Comparison of ENCODE assay signal across 22 cellular contexts in genomic region chr2:121805767-121806145, GRCh38. TPM values are rescaled to one million over a fixed set of nuclear protein-coding genes. Genes with fewer than 3 reads are reported as not detected.
A peak's percentile ranks its signal among the peaks of the same experiment; 100 is the strongest.
DNase-seq lines count a peak whose midpoint lies in the region; ATAC-seq, FAIRE-seq and TF ChIP-seq lines count a peak whose summit lies in the region.
"Had no signal": no experiment of that assay in that cellular context is flagged by ENCODE, and none has a peak within 500 bp of the region (broad histone marks: within the 10 kb centered on the region; RNA-seq: fewer than 3 reads in every experiment).

No MANE protein-coding gene starts in this region.

- peaks cover 29% of the 10 kb centered on the region for H3K4me1 ChIP-seq in BLaER1
- no peaks in the 10 kb centered on the region for H3K4me1 ChIP-seq in MM.1S (ENCODE audit: low read length)
- no peaks in the 10 kb centered on the region for H3K4me1 ChIP-seq in adrenal gland (replicated peaks in 1 of 2)

- H3K9ac ChIP-seq in BLaER1 (no peak overlapping the region), MM.1S (ENCODE audit: low read length) (no peak overlapping the region)

- TF ChIP-seq CTCF in MM.1S (IDR thresholded peaks at IDR 0.05; ENCODE audit: low read length) (no peak), adrenal gland (IDR thresholded peaks at IDR 0.05) (no peak), GM10248 (IDR thresholded peaks at IDR 0.05; ENCODE audit: control extremely low read depth, extremely low read depth, low read depth, missing control alignments) (no peak)

- H3K4me2 ChIP-seq in BLaER1 (peak overlapping the region; percentile 73; the same call in 1 of the 2 replicates), MM.1S (ENCODE audit: low read depth, low read length) (no peak overlapping the region)

- DNase-seq in GM12892 (ENCODE audit: insufficient read length) (no peak), MM.1S (no peak), OCI-M1 (lab: John Stamatoyannopoulos, UW) (peak; percentile 4), adrenal gland (no peak), hepatic stellate cell (ENCODE audit: low spot score) (no peak), GM10248 (ENCODE audit: extremely low spot score) (no peak)
- DNase-seq: CD4-positive, alpha-beta T cell; COR-L47; DMS 273 treated with DMSO at 0.1 percent for 48 hours; DMS79 treated with DMSO at 0.1 percent for 48 hours; IMR-90; NCI-H1694; NCI-H2081; NCI-H2171 treated with DMSO at 0.1 percent for 48 hours; NCI-H526 treated with DMSO at 0.1 percent for 48 hours; NK-92 treated with Interleukin-12 subunit alpha and Interleukin-12 subunit beta, amount 100 ng/mL, for 24 hours; PC-3; Right ventricle myocardium superior had no signal

- 49 to 66% (median 65%) methylated on average over 7 of the region's 7 CpGs for WGBS in adrenal gland, 4 donors

- H3K9me3 ChIP-seq in BLaER1 (peaks cover 19% of the 10 kb centered on the region), MM.1S (replicated peaks; ENCODE audit: insufficient read depth, low read length) (no peaks in the 10 kb centered on the region), adrenal gland (replicated peaks in 1 of 3) (no peaks in the 10 kb centered on the region)

- intact Hi-C loops in adrenal gland (cut with DNase I): no loop called here

- no peaks in the 10 kb centered on the region for H3K79me2 ChIP-seq in MM.1S (ENCODE audit: low read length)

- FAIRE-seq in GM12892 (lab: Jason Lieb, UNC): peak; percentile 27
- FAIRE-seq: GM19239, H54 had no signal

- H3K27ac ChIP-seq in BLaER1: no peak overlapping the region
- H3K27ac ChIP-seq in MM.1S (ENCODE audit: low read length): no peak overlapping the region
- no peak overlapping the region for H3K27ac ChIP-seq in adrenal gland

- TF ChIP-seq POLR2A in GM12892 (IDR thresholded peaks at IDR 0.05; ENCODE audit: low read depth, low read length) (no peak), adrenal gland (IDR thresholded peaks at IDR 0.05) (no peak)

- no peak for ATAC-seq in GM19035 (IDR thresholded peaks at IDR 0.05; ENCODE audit: unreplicated experiment)
- ATAC-seq: PC-3 had no signal

- POLR2A ChIA-PET in GM10248 (lab: Yijun Ruan, JAX): no interaction called here

- H3K9me2 ChIP-seq in MM.1S (replicated peaks; ENCODE audit: insufficient read depth, low read length): no peaks in the 10 kb centered on the region

- H3K27me3 ChIP-seq in BLaER1 (no peaks in the 10 kb centered on the region), MM.1S (replicated peaks; ENCODE audit: insufficient read depth, low read length) (no peaks in the 10 kb centered on the region), adrenal gland (no peaks in the 10 kb centered on the region)

- H3K36me3 ChIP-seq in BLaER1: no peaks in the 10 kb centered on the region
- H3K36me3 ChIP-seq in MM.1S (replicated peaks; ENCODE audit: insufficient read depth, low read length): no peaks in the 10 kb centered on the region
- H3K36me3 ChIP-seq in adrenal gland (replicated peaks in 1 of 2): no peaks in the 10 kb centered on the region

- H3K4me3 ChIP-seq in BLaER1: no peak overlapping the region
- no peak overlapping the region for H3K4me3 ChIP-seq in MM.1S (ENCODE audit: low read length)
- no peak overlapping the region for H3K4me3 ChIP-seq in adrenal gland

- H4K20me1 ChIP-seq in BLaER1: no peaks in the 10 kb centered on the region
- no peaks in the 10 kb centered on the region for H4K20me1 ChIP-seq in MM.1S (ENCODE audit: insufficient read depth, low read length)

- H2AFZ ChIP-seq in MM.1S (ENCODE audit: low read length): 0 out of 2 replicates have a peak overlapping the region, but pooled peaks have one; percentile 1

- H3F3A ChIP-seq in MM.1S (ENCODE audit: insufficient read depth, low read length): no peaks in the 10 kb centered on the region

- CTCF ChIA-PET in GM10248 (lab: Yijun Ruan, JAX): no interaction called here

RNA-seq across cellular contexts. Expression of gene TSN, which starts 50.3 kb away (rescaled TPM):
- polyA plus RNA-seq in GM12892 (2012; ENCODE audit: missing spikeins): 38.4 TPM
- 100 to 1,000 TPM in 1 of 8 donors, 10 to 100 TPM in 7; 33.9 to 152 (median 49.6) TPM for total RNA-seq in adrenal gland
- 10 to 100 TPM; 16.3 to 53.4 (median 17.2) TPM for polyA plus RNA-seq in adrenal gland
